Comparison of ENCODE assay signal across 1 cellular context in genomic region chr15:75903331-75904240, GRCh38.
TF ChIP-seq lines count a peak whose summit lies in the region.

Gene FBXO22, plus strand, starts transcription at chr15:75903878. Its CDS starts 86 bp downstream, at chr15:75903964.

TF ChIP-seq in HepG2, 621 proteins besides CTCF, POLR2A, EP300 and RAD21 (continued from another document and continues in another):
- TF ChIP-seq MXD1 (CRISPR knock-in tag; IDR thresholded peaks at IDR 0.05) = peak; percentile 42; the same call in 1 of the 2 replicates
- TF ChIP-seq HNF1B (CRISPR knock-in tag; IDR thresholded peaks at IDR 0.05) = peak; percentile 68; the same call in 1 of the 2 replicates
- TF ChIP-seq ZBTB7B (CRISPR knock-in tag; IDR thresholded peaks at IDR 0.05) = no peak
- TF ChIP-seq BCL3 (CRISPR knock-in tag; IDR thresholded peaks at IDR 0.05) = no peak; the same call in 1 of the 2 replicates
- TF ChIP-seq ZNF589 (CRISPR knock-in tag; conservative IDR thresholded peaks at IDR 0.05) = no peak; the same call in 1 of the 2 replicates
- TF ChIP-seq SRSF4 (IDR thresholded peaks at IDR 0.05; ENCODE audit: low read depth, low read length, poor library complexity, severe bottlenecking) = no peak
- no peak for TF ChIP-seq PREB (CRISPR knock-in tag; IDR thresholded peaks at IDR 0.05)
- 0 out of 2 replicates have a peak, but pooled peaks have one; percentile 24 for TF ChIP-seq ZFP37 (CRISPR knock-in tag; IDR thresholded peaks at IDR 0.05; ENCODE audit: borderline replicate concordance)
- 0 out of 2 replicates have a peak, but pooled peaks have one; percentile 40 for TF ChIP-seq ZNF891 (CRISPR knock-in tag; IDR thresholded peaks at IDR 0.05)
- no peak for TF ChIP-seq ZNF570 (CRISPR knock-in tag; IDR thresholded peaks at IDR 0.05; ENCODE audit: borderline replicate concordance)
- peak; percentile 87 for TF ChIP-seq E2F1 (CRISPR knock-in tag; IDR thresholded peaks at IDR 0.05)
- TF ChIP-seq REPIN1 (CRISPR knock-in tag; IDR thresholded peaks at IDR 0.05; ENCODE audit: borderline replicate concordance, low read depth) = peak; percentile 91
- TF ChIP-seq CREB1 (IDR thresholded peaks at IDR 0.05) = peak; percentile 67
- TF ChIP-seq CREB1 (CRISPR knock-in tag; IDR thresholded peaks at IDR 0.05) = peak; percentile 82
- no peak for TF ChIP-seq STAG1 (CRISPR knock-in tag; IDR thresholded peaks at IDR 0.05)
- peak; percentile 71 for TF ChIP-seq NR0B2 (CRISPR knock-in tag; IDR thresholded peaks at IDR 0.05)
- TF ChIP-seq KMT2A (CRISPR knock-in tag; IDR thresholded peaks at IDR 0.05) = peak; percentile 97
- peak; percentile 92 for TF ChIP-seq GMEB1 (CRISPR knock-in tag; IDR thresholded peaks at IDR 0.05; ENCODE audit: borderline replicate concordance)
- peak; percentile 90; the same call in 1 of the 2 replicates for TF ChIP-seq THAP9 (CRISPR knock-in tag; IDR thresholded peaks at IDR 0.05; ENCODE audit: borderline replicate concordance)
- TF ChIP-seq ZNF724P (CRISPR knock-in tag; IDR thresholded peaks at IDR 0.05; ENCODE audit: borderline replicate concordance) = peak; percentile 76; the same call in 1 of the 2 replicates
- peak; percentile 44; the same call in 1 of the 2 replicates for TF ChIP-seq ZNF205 (CRISPR knock-in tag; IDR thresholded peaks at IDR 0.05)
- no peak for TF ChIP-seq PAWR (CRISPR knock-in tag; IDR thresholded peaks at IDR 0.05; ENCODE audit: borderline replicate concordance)
- TF ChIP-seq ZNF563 (CRISPR knock-in tag; IDR thresholded peaks at IDR 0.05) = peak; percentile 38; the same call in 1 of the 2 replicates
- TF ChIP-seq ZNF720 (CRISPR knock-in tag; IDR thresholded peaks at IDR 0.05) = no peak
- TF ChIP-seq CREB3 (CRISPR knock-in tag; IDR thresholded peaks at IDR 0.05) = peak; percentile 85
- peak; percentile 64; the same call in 1 of the 2 replicates for TF ChIP-seq ZNF460 (CRISPR knock-in tag; IDR thresholded peaks at IDR 0.05; ENCODE audit: borderline replicate concordance)
- peak; percentile 95 for TF ChIP-seq ZNF687 (CRISPR knock-in tag; IDR thresholded peaks at IDR 0.05)
- no peak for TF ChIP-seq NFIB (CRISPR knock-in tag; IDR thresholded peaks at IDR 0.05; ENCODE audit: borderline replicate concordance)
- TF ChIP-seq HNRNPK (IDR thresholded peaks at IDR 0.05; ENCODE audit: low read depth, low read length, poor library complexity, severe bottlenecking) = peak; percentile 21
- no peak for TF ChIP-seq ZNF101 (CRISPR knock-in tag; IDR thresholded peaks at IDR 0.05; ENCODE audit: borderline replicate concordance, low read depth)
